Comparison of ENCODE assay signal across 12 cellular contexts in the genomic region with DNA sequence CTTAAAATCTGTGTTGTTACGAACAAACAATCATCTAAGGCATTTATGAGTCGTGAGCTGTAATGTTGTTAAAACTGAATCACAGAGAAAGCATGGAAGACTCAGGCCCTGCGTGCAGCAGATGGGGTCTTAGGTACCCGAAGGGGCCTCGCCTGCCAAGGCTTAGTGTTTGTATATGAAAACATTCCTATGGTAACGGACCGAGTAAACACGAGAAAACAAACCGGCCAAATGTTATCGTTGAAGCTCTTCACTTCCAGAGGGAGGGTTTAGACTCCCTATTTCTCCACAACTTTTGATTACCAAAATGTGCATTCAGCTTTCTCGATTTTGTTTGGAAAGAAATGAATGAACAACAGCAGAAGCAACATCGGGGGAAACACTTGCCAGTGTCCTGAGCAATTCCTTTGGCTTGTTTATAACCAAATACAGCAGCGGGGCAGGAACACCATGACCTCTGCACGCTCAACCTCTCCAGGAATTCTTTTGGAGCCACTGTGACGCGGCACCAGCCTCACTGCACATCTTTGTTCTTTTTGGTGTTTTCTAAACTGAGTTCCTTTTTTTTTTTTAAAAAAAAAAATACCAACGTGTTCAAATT.
DNase-seq lines count a peak whose midpoint lies in the region; ATAC-seq and TF ChIP-seq lines count a peak whose summit lies in the region.
"Had no signal": no experiment of that assay in that cellular context is flagged by ENCODE, and none has a peak within 500 bp of the region (broad histone marks: within the 10 kb centered on the region; RNA-seq: fewer than 3 reads in every experiment).

No MANE protein-coding gene starts in this region.

- H3K9me3 ChIP-seq in sigmoid colon, result no peaks in the 10 kb centered on the region

- no peak for TF ChIP-seq EP300 in sigmoid colon (IDR thresholded peaks at IDR 0.05)

- H3K4me3 ChIP-seq in GM23338, result no peak overlapping the region
- H3K4me3 ChIP-seq in sigmoid colon, result no peak overlapping the region

- H3K4me1 ChIP-seq in GM23338 (ENCODE audit: insufficient read depth) (no peaks in the 10 kb centered on the region), sigmoid colon (peaks cover 0 to 34% (median 28%) of the 10 kb centered on the region in 4 donors)

- TF ChIP-seq CTCF in GM23338 (conservative IDR thresholded peaks at IDR 0.05; ENCODE audit: low read depth in 2 of 2) (no peak), sigmoid colon (IDR thresholded peaks at IDR 0.05) (no peak), GM10266 (IDR thresholded peaks at IDR 0.05; ENCODE audit: control insufficient read depth, insufficient read depth, low read depth, missing control alignments) (no peak)

- H3K9me2 ChIP-seq in GM23338 (ENCODE audit: insufficient read depth), result no peaks in the 10 kb centered on the region

- no peak overlapping the region for H3K27ac ChIP-seq in GM23338 (ENCODE audit: low read depth)
- H3K27ac ChIP-seq in sigmoid colon, result peak overlapping the region; percentile 29 to 73 (median 59)
- H3K27ac ChIP-seq: WERI-Rb-1 had no signal

- DNase-seq in GM23338 (ENCODE audit: low spot score) (peak; percentile 38), amniotic epithelial cell (ENCODE audit: low read depth) (peak; percentile 75), kidney glomerular epithelial cell (lab: John Stamatoyannopoulos, UW) (peak; percentile 54), sigmoid colon (peak; percentile 82), GM10266 (ENCODE audit: extremely low spot score) (no peak), posterior cingulate gyrus (no peak)
- no peak for DNase-seq in activated T-cell treated with anti-CD3 and anti-CD28 coated beads, Interleukin-2, amount 50 U/mL, for 4 hours
- DNase-seq: CD8-positive, alpha-beta memory T cell; NCI-H345; WERI-Rb-1 had no signal

- H2AFZ ChIP-seq in GM23338, result no peak overlapping the region

- H3K27me3 Mint-ChIP-seq in GM23338 (ENCODE audit: insufficient read depth, low read depth, poor library complexity), result peaks cover 2% of the 10 kb centered on the region
- no peaks in the 10 kb centered on the region for H3K27me3 Mint-ChIP-seq in activated T-cell treated with anti-CD3 and anti-CD28 coated beads, Interleukin-2, amount 50 U/mL, for 4 hours (ENCODE audit: low read depth)
- H3K27me3 Mint-ChIP-seq: CD8-positive, alpha-beta memory T cell had no signal

- intact Hi-C loops in sigmoid colon (cut with DNase I) (no loop called here), posterior cingulate gyrus (cut with DNase I) (no loop called here)

- no peaks in the 10 kb centered on the region for H3K4me1 Mint-ChIP-seq in GM23338
- peaks cover 26% of the 10 kb centered on the region for H3K4me1 Mint-ChIP-seq in activated T-cell treated with anti-CD3 and anti-CD28 coated beads, Interleukin-2, amount 50 U/mL, for 4 hours (ENCODE audit: low read depth)

- no peak overlapping the region for H3K27ac Mint-ChIP-seq in GM23338

- no peaks in the 10 kb centered on the region for H3F3A ChIP-seq in GM23338 (replicated peaks; ENCODE audit: low read depth)

- TF ChIP-seq POLR2A in sigmoid colon (IDR thresholded peaks at IDR 0.05), result no peak

- peaks cover 5% of the 10 kb centered on the region; the same call in 1 of the 3 replicates for H3K9me3 Mint-ChIP-seq in GM23338
- no peaks in the 10 kb centered on the region for H3K9me3 Mint-ChIP-seq in activated T-cell treated with anti-CD3 and anti-CD28 coated beads, Interleukin-2, amount 50 U/mL, for 4 hours
- H3K9me3 Mint-ChIP-seq: CD8-positive, alpha-beta memory T cell had no signal

- H3K79me2 ChIP-seq in GM23338 (replicated peaks; ENCODE audit: insufficient read depth), result no peaks in the 10 kb centered on the region

- no peaks in the 10 kb centered on the region for H3K36me3 ChIP-seq in GM23338 (ENCODE audit: insufficient read depth)
- H3K36me3 ChIP-seq in sigmoid colon, result no peaks in the 10 kb centered on the region
- H3K36me3 ChIP-seq: WERI-Rb-1 had no signal

- no peaks in the 10 kb centered on the region for H3K36me3 Mint-ChIP-seq in GM23338 (ENCODE audit: low read depth)
- H3K36me3 Mint-ChIP-seq in activated T-cell treated with anti-CD3 and anti-CD28 coated beads, Interleukin-2, amount 50 U/mL, for 4 hours (ENCODE audit: insufficient read depth), result no peaks in the 10 kb centered on the region
- H3K36me3 Mint-ChIP-seq: CD8-positive, alpha-beta memory T cell had no signal

- H4K20me1 ChIP-seq in GM23338 (replicated peaks; ENCODE audit: insufficient read depth), result no peaks in the 10 kb centered on the region

- no peak overlapping the region for H3K4me2 ChIP-seq in GM23338

- H3K27me3 ChIP-seq in GM23338 (ENCODE audit: insufficient read depth) (no peaks in the 10 kb centered on the region), sigmoid colon (no peaks in the 10 kb centered on the region)

- WGBS in sigmoid colon, 2 donors, result 37 to 54% methylated on average over 17 of the region's 17 CpGs

- no peak overlapping the region for H3K4me3 Mint-ChIP-seq in GM23338
- no peak overlapping the region for H3K4me3 Mint-ChIP-seq in activated T-cell treated with anti-CD3 and anti-CD28 coated beads, Interleukin-2, amount 50 U/mL, for 4 hours
- H3K4me3 Mint-ChIP-seq: CD8-positive, alpha-beta memory T cell had no signal

- ATAC-seq in GM23338, result no peak
- no peak for ATAC-seq in activated T-cell treated with anti-CD3 and anti-CD28 coated beads, Interleukin-2, amount 50 U/mL, for 4 hours
- no peak for ATAC-seq in GM18861 (IDR thresholded peaks at IDR 0.05; ENCODE audit: unreplicated experiment)
- ATAC-seq: left lobe of liver had no signal

TF ChIP-seq in GM23338, 12 proteins besides CTCF, POLR2A, EP300 and RAD21 (continues in another document):
- TF ChIP-seq, protein P1, sequence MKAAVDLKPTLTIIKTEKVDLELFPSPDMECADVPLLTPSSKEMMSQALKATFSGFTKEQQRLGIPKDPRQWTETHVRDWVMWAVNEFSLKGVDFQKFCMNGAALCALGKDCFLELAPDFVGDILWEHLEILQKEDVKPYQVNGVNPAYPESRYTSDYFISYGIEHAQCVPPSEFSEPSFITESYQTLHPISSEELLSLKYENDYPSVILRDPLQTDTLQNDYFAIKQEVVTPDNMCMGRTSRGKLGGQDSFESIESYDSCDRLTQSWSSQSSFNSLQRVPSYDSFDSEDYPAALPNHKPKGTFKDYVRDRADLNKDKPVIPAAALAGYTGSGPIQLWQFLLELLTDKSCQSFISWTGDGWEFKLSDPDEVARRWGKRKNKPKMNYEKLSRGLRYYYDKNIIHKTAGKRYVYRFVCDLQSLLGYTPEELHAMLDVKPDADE (IDR thresholded peaks at IDR 0.05), result no peak
- TF ChIP-seq, protein P2, sequence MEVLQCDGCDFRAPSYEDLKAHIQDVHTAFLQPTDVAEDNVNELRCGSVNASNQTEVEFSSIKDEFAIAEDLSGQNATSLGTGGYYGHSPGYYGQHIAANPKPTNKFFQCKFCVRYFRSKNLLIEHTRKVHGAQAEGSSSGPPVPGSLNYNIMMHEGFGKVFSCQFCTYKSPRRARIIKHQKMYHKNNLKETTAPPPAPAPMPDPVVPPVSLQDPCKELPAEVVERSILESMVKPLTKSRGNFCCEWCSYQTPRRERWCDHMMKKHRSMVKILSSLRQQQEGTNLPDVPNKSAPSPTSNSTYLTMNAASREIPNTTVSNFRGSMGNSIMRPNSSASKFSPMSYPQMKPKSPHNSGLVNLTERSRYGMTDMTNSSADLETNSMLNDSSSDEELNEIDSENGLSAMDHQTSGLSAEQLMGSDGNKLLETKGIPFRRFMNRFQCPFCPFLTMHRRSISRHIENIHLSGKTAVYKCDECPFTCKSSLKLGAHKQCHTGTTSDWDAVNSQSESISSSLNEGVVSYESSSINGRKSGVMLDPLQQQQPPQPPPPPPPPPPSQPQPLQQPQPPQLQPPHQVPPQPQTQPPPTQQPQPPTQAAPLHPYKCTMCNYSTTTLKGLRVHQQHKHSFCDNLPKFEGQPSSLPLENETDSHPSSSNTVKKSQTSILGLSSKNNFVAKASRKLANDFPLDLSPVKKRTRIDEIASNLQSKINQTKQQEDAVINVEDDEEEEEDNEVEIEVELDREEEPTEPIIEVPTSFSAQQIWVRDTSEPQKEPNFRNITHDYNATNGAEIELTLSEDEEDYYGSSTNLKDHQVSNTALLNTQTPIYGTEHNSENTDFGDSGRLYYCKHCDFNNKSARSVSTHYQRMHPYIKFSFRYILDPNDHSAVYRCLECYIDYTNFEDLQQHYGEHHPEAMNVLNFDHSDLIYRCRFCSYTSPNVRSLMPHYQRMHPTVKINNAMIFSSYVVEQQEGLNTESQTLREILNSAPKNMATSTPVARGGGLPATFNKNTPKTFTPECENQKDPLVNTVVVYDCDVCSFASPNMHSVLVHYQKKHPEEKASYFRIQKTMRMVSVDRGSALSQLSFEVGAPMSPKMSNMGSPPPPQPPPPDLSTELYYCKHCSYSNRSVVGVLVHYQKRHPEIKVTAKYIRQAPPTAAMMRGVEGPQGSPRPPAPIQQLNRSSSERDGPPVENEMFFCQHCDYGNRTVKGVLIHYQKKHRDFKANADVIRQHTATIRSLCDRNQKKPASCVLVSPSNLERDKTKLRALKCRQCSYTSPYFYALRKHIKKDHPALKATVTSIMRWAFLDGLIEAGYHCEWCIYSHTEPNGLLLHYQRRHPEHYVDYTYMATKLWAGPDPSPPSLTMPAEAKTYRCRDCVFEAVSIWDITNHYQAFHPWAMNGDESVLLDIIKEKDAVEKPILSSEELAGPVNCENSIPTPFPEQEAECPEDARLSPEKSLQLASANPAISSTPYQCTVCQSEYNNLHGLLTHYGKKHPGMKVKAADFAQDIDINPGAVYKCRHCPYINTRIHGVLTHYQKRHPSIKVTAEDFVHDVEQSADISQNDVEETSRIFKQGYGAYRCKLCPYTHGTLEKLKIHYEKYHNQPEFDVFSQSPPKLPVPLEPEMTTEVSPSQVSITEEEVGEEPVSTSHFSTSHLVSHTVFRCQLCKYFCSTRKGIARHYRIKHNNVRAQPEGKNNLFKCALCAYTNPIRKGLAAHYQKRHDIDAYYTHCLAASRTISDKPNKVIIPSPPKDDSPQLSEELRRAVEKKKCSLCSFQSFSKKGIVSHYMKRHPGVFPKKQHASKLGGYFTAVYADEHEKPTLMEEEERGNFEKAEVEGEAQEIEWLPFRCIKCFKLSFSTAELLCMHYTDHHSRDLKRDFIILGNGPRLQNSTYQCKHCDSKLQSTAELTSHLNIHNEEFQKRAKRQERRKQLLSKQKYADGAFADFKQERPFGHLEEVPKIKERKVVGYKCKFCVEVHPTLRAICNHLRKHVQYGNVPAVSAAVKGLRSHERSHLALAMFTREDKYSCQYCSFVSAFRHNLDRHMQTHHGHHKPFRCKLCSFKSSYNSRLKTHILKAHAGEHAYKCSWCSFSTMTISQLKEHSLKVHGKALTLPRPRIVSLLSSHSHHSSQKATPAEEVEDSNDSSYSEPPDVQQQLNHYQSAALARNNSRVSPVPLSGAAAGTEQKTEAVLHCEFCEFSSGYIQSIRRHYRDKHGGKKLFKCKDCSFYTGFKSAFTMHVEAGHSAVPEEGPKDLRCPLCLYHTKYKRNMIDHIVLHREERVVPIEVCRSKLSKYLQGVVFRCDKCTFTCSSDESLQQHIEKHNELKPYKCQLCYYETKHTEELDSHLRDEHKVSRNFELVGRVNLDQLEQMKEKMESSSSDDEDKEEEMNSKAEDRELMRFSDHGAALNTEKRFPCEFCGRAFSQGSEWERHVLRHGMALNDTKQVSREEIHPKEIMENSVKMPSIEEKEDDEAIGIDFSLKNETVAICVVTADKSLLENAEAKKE (CRISPR knock-in tag; IDR thresholded peaks at IDR 0.05), result no peak
- no peak for TF ChIP-seq POLR2AphosphoS5 (IDR thresholded peaks at IDR 0.05; ENCODE audit: low read depth)
- no peak for TF ChIP-seq JUNB (IDR thresholded peaks at IDR 0.05; ENCODE audit: unreplicated experiment)

Comparison
In these comparisons a context has a peak if more than half of its experiments do, and no peak if none do; other contexts are left out.
1. DNase-seq: peak in GM23338 (single experiment), amniotic epithelial cell (single experiment), kidney glomerular epithelial cell (single experiment) and sigmoid colon (single experiment); none in activated T-cell treated with anti-CD3 and anti-CD28 coated beads, Interleukin-2, amount 50 U/mL, for 4 hours (single experiment), GM10266 (single experiment) and posterior cingulate gyrus (0 of 10).